1 cellular context compared by ENCODE assay signal in genomic region chr14:91412939-91413338, GRCh38.
TF ChIP-seq lines count a peak whose summit lies in the region.

No MANE protein-coding gene starts in this region.

TF ChIP-seq in H1, 55 proteins besides CTCF, POLR2A, EP300 and RAD21:
- no peak for TF ChIP-seq GABPA (IDR thresholded peaks at IDR 0.05; ENCODE audit: borderline replicate concordance, insufficient read depth, low read length)
- no peak for TF ChIP-seq BRCA1 (IDR thresholded peaks at IDR 0.05; ENCODE audit: low read depth, low read length)
- TF ChIP-seq CTBP2 (IDR thresholded peaks at IDR 0.05; ENCODE audit: borderline replicate concordance, insufficient read depth, insufficient read length, low read length): no peak
- TF ChIP-seq EGR1 (IDR thresholded peaks at IDR 0.05; ENCODE audit: borderline replicate concordance, low read depth, low read length): no peak
- TF ChIP-seq TBP (IDR thresholded peaks at IDR 0.05; ENCODE audit: low read depth, low read length): no peak
- TF ChIP-seq POLR2AphosphoS5 (IDR thresholded peaks at IDR 0.05; ENCODE audit: low read depth, low read length): no peak
- TF ChIP-seq MAX (IDR thresholded peaks at IDR 0.05): no peak
- no peak for TF ChIP-seq POU5F1 (IDR thresholded peaks at IDR 0.05; ENCODE audit: low read depth, low read length)
- TF ChIP-seq SP1 (IDR thresholded peaks at IDR 0.05; ENCODE audit: low read depth, low read length): no peak
- TF ChIP-seq, protein P1, sequence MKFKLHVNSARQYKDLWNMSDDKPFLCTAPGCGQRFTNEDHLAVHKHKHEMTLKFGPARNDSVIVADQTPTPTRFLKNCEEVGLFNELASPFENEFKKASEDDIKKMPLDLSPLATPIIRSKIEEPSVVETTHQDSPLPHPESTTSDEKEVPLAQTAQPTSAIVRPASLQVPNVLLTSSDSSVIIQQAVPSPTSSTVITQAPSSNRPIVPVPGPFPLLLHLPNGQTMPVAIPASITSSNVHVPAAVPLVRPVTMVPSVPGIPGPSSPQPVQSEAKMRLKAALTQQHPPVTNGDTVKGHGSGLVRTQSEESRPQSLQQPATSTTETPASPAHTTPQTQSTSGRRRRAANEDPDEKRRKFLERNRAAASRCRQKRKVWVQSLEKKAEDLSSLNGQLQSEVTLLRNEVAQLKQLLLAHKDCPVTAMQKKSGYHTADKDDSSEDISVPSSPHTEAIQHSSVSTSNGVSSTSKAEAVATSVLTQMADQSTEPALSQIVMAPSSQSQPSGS (IDR thresholded peaks at IDR 0.05; ENCODE audit: low read length): no peak
- no peak for TF ChIP-seq TAF1 (IDR thresholded peaks at IDR 0.05; ENCODE audit: low read depth, low read length)
- no peak for TF ChIP-seq SIN3A (conservative IDR thresholded peaks at IDR 0.05 in 1 of 2, IDR thresholded peaks at IDR 0.05 in 1 of 2; ENCODE audit: low read depth in 1 of 2, low read length in 2 of 2)
